ENCODE assay signal across 24 cellular contexts in the genomic region with DNA sequence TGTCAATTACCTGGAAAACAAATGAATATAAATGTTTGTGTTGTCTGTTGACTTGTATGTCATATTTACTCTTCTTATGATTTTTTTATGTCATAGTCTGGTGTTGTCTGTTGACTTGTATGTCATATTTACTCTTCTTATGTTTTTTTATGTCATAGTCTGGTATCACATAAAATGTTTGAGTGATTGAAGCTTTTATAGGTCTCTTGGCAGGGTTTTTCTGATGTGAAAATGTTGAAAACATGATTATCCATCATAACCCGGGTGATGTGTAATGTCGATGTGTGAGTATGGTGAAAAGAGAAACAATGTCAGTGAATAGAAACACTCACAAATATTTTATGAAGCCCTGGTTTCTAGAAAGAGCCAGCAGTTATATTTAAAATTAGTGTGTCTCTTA.
A peak's percentile ranks its signal among the peaks of the same experiment; 100 is the strongest.
DNase-seq lines count a peak whose midpoint lies in the region; ATAC-seq and TF ChIP-seq lines count a peak whose summit lies in the region.
"Had no signal": no experiment of that assay in that cellular context is flagged by ENCODE, and none has a peak within 500 bp of the region (broad histone marks: within the 10 kb centered on the region; RNA-seq: fewer than 3 reads in every experiment).

No MANE protein-coding gene starts in this region.

- H3K27ac ChIP-seq in MM.1S (ENCODE audit: low read length) (peak overlapping the region; percentile 25; the same call in 1 of the 2 replicates), thymus (ENCODE audit: low read depth) (no peak overlapping the region)
- H3K27ac ChIP-seq: BLaER1, HL-60, RWPE1 had no signal

- TF ChIP-seq CTCF in MM.1S (IDR thresholded peaks at IDR 0.05; ENCODE audit: low read length) (no peak), brain (conservative IDR thresholded peaks at IDR 0.05) (no peak), chondrocyte (IDR thresholded peaks at IDR 0.05) (no peak)

- ATAC-seq in HG03354 (IDR thresholded peaks at IDR 0.05; ENCODE audit: poor library complexity, severe bottlenecking, unreplicated experiment): no peak
- ATAC-seq: Panc1, T-cell had no signal

- H3K27me3 Mint-ChIP-seq in brain (peaks cover 10% of the 10 kb centered on the region), chondrocyte (ENCODE audit: low read depth) (no peaks in the 10 kb centered on the region)
- H3K27me3 Mint-ChIP-seq: CD4-positive, alpha-beta T cell; IgD-negative memory B cell; T-cell had no signal

- H3K9me2 ChIP-seq in MM.1S (replicated peaks; ENCODE audit: insufficient read depth, low read length): no peaks in the 10 kb centered on the region

- H3K79me2 ChIP-seq in MM.1S (ENCODE audit: low read length): no peaks in the 10 kb centered on the region

- H3K36me3 Mint-ChIP-seq in brain (no peaks in the 10 kb centered on the region), chondrocyte (ENCODE audit: low read depth) (no peaks in the 10 kb centered on the region)
- H3K36me3 Mint-ChIP-seq: T-cell had no signal

- H3F3A ChIP-seq in MM.1S (ENCODE audit: insufficient read depth, low read length): no peaks in the 10 kb centered on the region

- H2AFZ ChIP-seq in MM.1S (ENCODE audit: low read length): no peak overlapping the region

- H3K27ac Mint-ChIP-seq in brain: no peak overlapping the region
- H3K27ac Mint-ChIP-seq in chondrocyte (ENCODE audit: unreplicated experiment): no peak overlapping the region
- H3K27ac Mint-ChIP-seq: CD4-positive, alpha-beta T cell; IgD-negative memory B cell; T-cell had no signal

- H3K4me1 Mint-ChIP-seq in brain (peaks cover 53% of the 10 kb centered on the region), chondrocyte (ENCODE audit: low read depth) (peaks cover 28% of the 10 kb centered on the region)

- no peaks in the 10 kb centered on the region for H4K20me1 ChIP-seq in MM.1S (ENCODE audit: insufficient read depth, low read length)
- H4K20me1 ChIP-seq: BLaER1 had no signal

- DNase-seq in NCI-H1105 treated with DMSO at 0.1 percent for 48 hours (lab: John Stamatoyannopoulos, UW) (peak; percentile 46), NCI-H1105 (lab: John Stamatoyannopoulos, UW) (no peak), MM.1S (no peak), NCI-H2107 (lab: John Stamatoyannopoulos, UW) (no peak), chondrocyte (ENCODE audit: low spot score) (no peak)
- DNase-seq: 8988T; CD4-positive, alpha-beta T cell; EL; GDM1; GOT3; Karpas-422; MV-4-11; NCI-H2029 treated with DMSO at 0.1 percent for 48 hours; NCI-H524; T-cell had no signal

- WGBS in thymus: 97% methylated on average over 2 of the region's 2 CpGs

- H3K9me3 ChIP-seq in MM.1S (replicated peaks; ENCODE audit: insufficient read depth, low read length) (no peaks in the 10 kb centered on the region), thymus (ENCODE audit: control insufficient read depth) (no peaks in the 10 kb centered on the region)
- H3K9me3 ChIP-seq: BLaER1, HAP-1 had no signal

- no peak overlapping the region; the same call in 1 of the 2 replicates for H3K4me3 ChIP-seq in MM.1S (ENCODE audit: low read length)
- peak overlapping the region; percentile 28 for H3K4me3 ChIP-seq in thymus (ENCODE audit: low read length)
- H3K4me3 ChIP-seq: BLaER1, HAP-1 had no signal

- H3K4me2 ChIP-seq in MM.1S (ENCODE audit: low read depth, low read length): peak overlapping the region; percentile 24
- H3K4me2 ChIP-seq: BLaER1 had no signal

- no peaks in the 10 kb centered on the region for H3K36me3 ChIP-seq in MM.1S (replicated peaks; ENCODE audit: insufficient read depth, low read length)
- no peaks in the 10 kb centered on the region for H3K36me3 ChIP-seq in thymus (ENCODE audit: control insufficient read depth, insufficient read depth)
- H3K36me3 ChIP-seq: BLaER1, HAP-1 had no signal

- H3K4me3 Mint-ChIP-seq in brain (peak overlapping the region in 3 of 5 experiments; percentile 23 to 37 (median 28)), chondrocyte (ENCODE audit: unreplicated experiment) (no peak overlapping the region)
- H3K4me3 Mint-ChIP-seq: CD4-positive, alpha-beta T cell; IgD-negative memory B cell; T-cell had no signal

- H3K4me1 ChIP-seq in MM.1S (ENCODE audit: low read length): no peaks in the 10 kb centered on the region
- peaks cover 8% of the 10 kb centered on the region for H3K4me1 ChIP-seq in thymus (ENCODE audit: control insufficient read depth, insufficient read depth, low read length)
- H3K4me1 ChIP-seq: BLaER1, HAP-1 had no signal

- no peak overlapping the region; the same call in 1 of the 2 replicates for H3K9ac ChIP-seq in MM.1S (ENCODE audit: low read length)
- H3K9ac ChIP-seq: BLaER1 had no signal

- no peaks in the 10 kb centered on the region for H3K27me3 ChIP-seq in MM.1S (replicated peaks; ENCODE audit: insufficient read depth, low read length)
- no peaks in the 10 kb centered on the region for H3K27me3 ChIP-seq in thymus (ENCODE audit: control insufficient read depth, insufficient read depth)
- H3K27me3 ChIP-seq: BLaER1 had no signal

- H3K9me3 Mint-ChIP-seq in brain (no peaks in the 10 kb centered on the region), chondrocyte (ENCODE audit: low read depth) (no peaks in the 10 kb centered on the region)
- H3K9me3 Mint-ChIP-seq: CD4-positive, alpha-beta T cell; T-cell had no signal
